ENCODE assay signal across 18 cellular contexts in genomic region chr15:88535100-88535499, GRCh38. TPM values are rescaled to one million over a fixed set of nuclear protein-coding genes. Genes with fewer than 3 reads are reported as not detected.
DNase-seq lines count a peak whose midpoint lies in the region; ATAC-seq and TF ChIP-seq lines count a peak whose summit lies in the region.
"Had no signal": no experiment of that assay in that cellular context is flagged by ENCODE, and none has a peak within 500 bp of the region (broad histone marks: within the 10 kb centered on the region; RNA-seq: fewer than 3 reads in every experiment).

No MANE protein-coding gene starts in this region.

- H3K27me3 Mint-ChIP-seq in endodermal cell (ENCODE audit: insufficient read depth), result no peaks in the 10 kb centered on the region
- H3K27me3 Mint-ChIP-seq: IgD-negative memory B cell had no signal

- ATAC-seq in GM18511 (IDR thresholded peaks at IDR 0.05; ENCODE audit: unreplicated experiment) (no peak), GM21526 (IDR thresholded peaks at IDR 0.05; ENCODE audit: low FRiP score, unreplicated experiment) (no peak), GM21390 (IDR thresholded peaks at IDR 0.05; ENCODE audit: unreplicated experiment) (no peak)
- ATAC-seq: GM12878 had no signal

- no peak overlapping the region for H3K4me3 Mint-ChIP-seq in endodermal cell
- H3K4me3 Mint-ChIP-seq: CD14-positive monocyte, IgD-negative memory B cell had no signal

- H3K27ac Mint-ChIP-seq in endodermal cell, result no peak overlapping the region
- H3K27ac Mint-ChIP-seq: CD14-positive monocyte had no signal

- H3K4me1 Mint-ChIP-seq in endodermal cell, result peaks cover 23% of the 10 kb centered on the region

- TF ChIP-seq CTCF in endodermal cell (conservative IDR thresholded peaks at IDR 0.05), result no peak

- H3K36me3 Mint-ChIP-seq in endodermal cell (ENCODE audit: low read depth), result peaks cover 39% of the 10 kb centered on the region

- H3K4me3 ChIP-seq in endodermal cell (ENCODE audit: low read length), result peak overlapping the region; percentile 42
- H3K4me3 ChIP-seq: GM12878 had no signal

- no peak overlapping the region for H3K9ac ChIP-seq in endodermal cell (ENCODE audit: extremely low read depth, low read length, poor library complexity, severe bottlenecking)

- no peak overlapping the region for H3K27ac ChIP-seq in endodermal cell (ENCODE audit: low read depth, low read length)

- no peaks in the 10 kb centered on the region for H3K27me3 ChIP-seq in endodermal cell (ENCODE audit: control insufficient read depth, insufficient read depth, low read length, poor library complexity, severe bottlenecking)

- H3K4me1 ChIP-seq in endodermal cell (ENCODE audit: control insufficient read depth, insufficient read depth, low read length), result peaks cover 3% of the 10 kb centered on the region

- H3K36me3 ChIP-seq in endodermal cell (ENCODE audit: control insufficient read depth, insufficient read depth, low read length), result peaks cover 9% of the 10 kb centered on the region

- H3K9me3 ChIP-seq in endodermal cell (ENCODE audit: control insufficient read depth, low read length), result peaks cover 32% of the 10 kb centered on the region

- peaks cover 28% of the 10 kb centered on the region for H3K9me3 Mint-ChIP-seq in endodermal cell

- DNase-seq in AG08396 (ENCODE audit: low spot score), result peak; percentile 41
- DNase-seq in HT1080 (ENCODE audit: low read depth), result peak; percentile 16
- no peak for DNase-seq in endodermal cell
- DNase-seq in foreskin melanocyte, result peak; percentile 17
- no peak for DNase-seq in NCI-H2029 (lab: John Stamatoyannopoulos, UW)
- DNase-seq: COR-L47; DMS153; NCI-H1048; NCI-H2107; NCI-H69; NK-92 treated with Interleukin-12 subunit alpha and Interleukin-12 subunit beta, amount 100 ng/mL, for 24 hours; OCI-M1 had no signal

RNA-seq across cellular contexts. Expression of gene DET1, which starts 11.4 kb away (rescaled TPM):
- total RNA-seq in HT1080 (2014; rRNA removed; shearing (Covaris generic)), result 4.8 and 7.3 TPM in 2 replicates
- 8.2 and 8.3 TPM in 2 replicates for polyA plus RNA-seq in HT1080 (2015; cell fraction: cytosol; rRNA removed)
- 12.2 and 14.6 TPM in 2 replicates for polyA plus RNA-seq in HT1080 (2015; cell fraction: nucleus; rRNA removed)
- total RNA-seq in endodermal cell, result 1 to 10 TPM; 4.4 to 4.8 TPM
- 16.8 TPM for polyA plus RNA-seq in endodermal cell (2013, experiment 1 of 2)
- polyA plus RNA-seq in endodermal cell (2013, experiment 2 of 2), result 14.2 TPM

Comparison
In these comparisons a context has a peak if more than half of its experiments do, and no peak if none do; other contexts are left out.
1. DNase-seq: peak in AG08396 (single experiment), HT1080 (single experiment) and foreskin melanocyte (single experiment); none in endodermal cell (single experiment) and NCI-H2029 (single experiment).